9 cellular contexts compared by ENCODE assay signal in the genomic region with DNA sequence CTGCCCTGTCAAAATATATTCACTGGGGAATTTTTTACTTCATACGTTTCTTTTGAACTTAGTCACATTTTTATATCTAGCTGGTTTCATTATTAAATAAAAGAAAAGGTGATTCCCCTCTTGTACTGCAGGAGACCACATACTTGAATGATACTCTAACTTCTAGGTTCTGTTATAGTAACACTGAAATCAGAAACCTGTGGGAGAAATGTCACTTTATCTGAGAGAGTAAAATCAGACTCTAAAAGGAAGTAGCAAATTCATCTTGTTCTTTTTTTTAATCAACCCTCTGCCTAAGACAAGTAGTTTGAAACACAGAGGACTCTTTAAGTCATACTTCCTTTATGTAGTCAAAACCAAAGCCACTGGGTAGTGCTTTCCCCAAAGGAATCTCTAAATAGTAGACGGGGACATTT. TPM values are rescaled to one million over a fixed set of nuclear protein-coding genes. Genes with fewer than 3 reads are reported as not detected.
A peak's percentile ranks its signal among the peaks of the same experiment; 100 is the strongest.
DNase-seq lines count a peak whose midpoint lies in the region; ATAC-seq and TF ChIP-seq lines count a peak whose summit lies in the region.
"Had no signal": no experiment of that assay in that cellular context is flagged by ENCODE, and none has a peak within 500 bp of the region (broad histone marks: within the 10 kb centered on the region; RNA-seq: fewer than 3 reads in every experiment).

No MANE protein-coding gene starts in this region.

- no peak for DNase-seq in CD8-positive, alpha-beta T cell
- DNase-seq in body of pancreas = no peak
- no peak for DNase-seq in middle frontal gyrus (ENCODE audit: extremely low spot score, low spot score)
- DNase-seq in MG63 = no peak
- no peak for DNase-seq in stimulated activated CD4-positive, alpha-beta T cell treated with anti-CD3 and anti-CD28 coated beads, Interleukin-12 subunit alpha, Interleukin-12 subunit beta, amount 100 ng/mL, for 4 hours
- no peak for DNase-seq in left ventricle myocardium inferior
- DNase-seq: activated CD4-positive, CD25-positive, alpha-beta regulatory T cell treated with anti-CD3 and anti-CD28 coated beads, Interleukin-2, amount 50 U/mL, for 72 hours had no signal

- POLR2A ChIA-PET in CD8-positive, alpha-beta T cell (lab: Charles Lee) = no interaction called here

- no peak for TF ChIP-seq POLR2A in body of pancreas (IDR thresholded peaks at IDR 0.05)

- peak overlapping the region; percentile 6 for H3K4me3 ChIP-seq in CD8-positive, alpha-beta T cell (ENCODE audit: low read depth, low read length)
- H3K4me3 ChIP-seq in body of pancreas (no peak overlapping the region), MG63 (no peak overlapping the region), left ventricle myocardium inferior (no peak overlapping the region)

- no peak for TF ChIP-seq CTCF in CD8-positive, alpha-beta T cell (IDR thresholded peaks at IDR 0.05)
- TF ChIP-seq CTCF in body of pancreas (IDR thresholded peaks at IDR 0.05) (no peak), left ventricle myocardium inferior (IDR thresholded peaks at IDR 0.05; ENCODE audit: borderline replicate concordance) (no peak)

- peak overlapping the region; percentile 79 for H3K4me3 Mint-ChIP-seq in CD8-positive, alpha-beta T cell

- H3K4me1 Mint-ChIP-seq in CD8-positive, alpha-beta T cell (ENCODE audit: low read depth) = peaks cover 50% of the 10 kb centered on the region

- intact Hi-C loops in CD8-positive, alpha-beta T cell (cut with DNase I, micrococcal nuclease) = loop anchor here in 1 of 2 experiments (1.0 kb wide), 2 partner anchors 11 to 34 kb away; a partner anchor contains a TSS
- intact Hi-C loops in body of pancreas (cut with DNase I) = no loop called here
- intact Hi-C loops in left ventricle myocardium inferior (cut with micrococcal nuclease) = no loop called here

- no peaks in the 10 kb centered on the region for H3K9me3 ChIP-seq in CD8-positive, alpha-beta T cell (ENCODE audit: low read length)
- H3K9me3 ChIP-seq in body of pancreas (no peaks in the 10 kb centered on the region), MG63 (no peaks in the 10 kb centered on the region), left ventricle myocardium inferior (replicated peaks) (no peaks in the 10 kb centered on the region)

- H3K27me3 ChIP-seq in CD8-positive, alpha-beta T cell (ENCODE audit: insufficient read depth, low read length) = no peaks in the 10 kb centered on the region
- H3K27me3 ChIP-seq in body of pancreas = no peaks in the 10 kb centered on the region
- H3K27me3 ChIP-seq in MG63 = no peaks in the 10 kb centered on the region
- no peaks in the 10 kb centered on the region for H3K27me3 ChIP-seq in left ventricle myocardium inferior (ENCODE audit: low read depth)

- 58 to 65% methylated on average over 2 of the region's 2 CpGs for WGBS in body of pancreas, 2 donors

- CTCF ChIA-PET in CD8-positive, alpha-beta T cell (lab: Charles Lee) = interaction anchor here (0.7 to 1.0 kb wide), 3 partner anchors 17 to 509 kb away, joined by 3 to 6 read pairs (median 3); no protein-coding TSS in a partner anchor

- peak overlapping the region; percentile 94 for H3K27ac Mint-ChIP-seq in CD8-positive, alpha-beta T cell

- H3K36me3 ChIP-seq in CD8-positive, alpha-beta T cell (ENCODE audit: insufficient read depth, low read length) = no peaks in the 10 kb centered on the region
- H3K36me3 ChIP-seq in body of pancreas (replicated peaks in 1 of 2; ENCODE audit: insufficient read depth in 1 of 2, low read depth in 2 of 2) (no peaks in the 10 kb centered on the region), MG63 (peaks cover 80% of the 10 kb centered on the region), left ventricle myocardium inferior (peaks cover 21% of the 10 kb centered on the region)

- peaks cover 22% of the 10 kb centered on the region for H3K4me1 ChIP-seq in CD8-positive, alpha-beta T cell (ENCODE audit: insufficient read depth, low read length)
- H3K4me1 ChIP-seq in body of pancreas = no peaks in the 10 kb centered on the region
- H3K4me1 ChIP-seq in left ventricle myocardium inferior = no peaks in the 10 kb centered on the region

- H3K27ac ChIP-seq in CD8-positive, alpha-beta T cell (ENCODE audit: low read depth, low read length) = peak overlapping the region; percentile 34
- H3K27ac ChIP-seq in body of pancreas = peak overlapping the region in 1 of 4 donors; percentile 70
- H3K27ac ChIP-seq in left ventricle myocardium inferior (replicated peaks) = no peak overlapping the region

- no peaks in the 10 kb centered on the region for H3K9me3 Mint-ChIP-seq in CD8-positive, alpha-beta T cell

- peaks cover 14% of the 10 kb centered on the region for H3K36me3 Mint-ChIP-seq in CD8-positive, alpha-beta T cell

- H3K27me3 Mint-ChIP-seq in CD8-positive, alpha-beta T cell (ENCODE audit: low read depth) = no peaks in the 10 kb centered on the region

- peak; percentile 64 for ATAC-seq in CD8-positive, alpha-beta T cell
- ATAC-seq in GM21367 (IDR thresholded peaks at IDR 0.05; ENCODE audit: unreplicated experiment) (peak; percentile 52), HG03521 (IDR thresholded peaks at IDR 0.05; ENCODE audit: unreplicated experiment) (peak; percentile 50), body of pancreas (peak; percentile 40)

RNA-seq across cellular contexts. Expression of a gene that starts 34.4 kb away (rescaled TPM):
- 10 to 100 TPM; 13.8 to 17.4 TPM for total RNA-seq in CD8-positive, alpha-beta T cell
- total RNA-seq in body of pancreas (1 to 10 TPM; 4.4 to 6.3 TPM), left ventricle myocardium inferior (49.9 TPM)
- total RNA-seq in MG63 (2014; rRNA removed; shearing (Covaris generic); ENCODE audit: low replicate concordance) = 43.0 and 49.9 TPM in 2 replicates
